ENCODE assay signal across 9 cellular contexts in genomic region chr18:8603663-8604520, GRCh38. TPM values are rescaled to one million over a fixed set of nuclear protein-coding genes. Genes with fewer than 3 reads are reported as not detected.
DNase-seq lines count a peak whose midpoint lies in the region; ATAC-seq, FAIRE-seq and TF ChIP-seq lines count a peak whose summit lies in the region.
"Had no signal": no experiment of that assay in that cellular context is flagged by ENCODE, and none has a peak within 500 bp of the region (broad histone marks: within the 10 kb centered on the region; RNA-seq: fewer than 3 reads in every experiment).

No MANE protein-coding gene starts in this region.

- no peaks in the 10 kb centered on the region for H4K20me1 ChIP-seq in GM12878 (ENCODE audit: control insufficient read depth, insufficient read depth)

- no peaks in the 10 kb centered on the region for H3K36me3 Mint-ChIP-seq in activated naive CD4-positive, alpha-beta T cell treated with anti-CD3 and anti-CD28 coated beads, Interleukin-2, amount 10 ng/mL, durations not matched to agents 7 days and 5 days

- RAD21 ChIA-PET in GM12878 (lab: Charles Lee; ENCODE audit: unreplicated experiment), result interaction anchor here (0.8 to 2.3 kb wide), 6 partner anchors 10 to 463 kb away, joined by 3 to 8 read pairs (median 3); no protein-coding TSS in a partner anchor

- ATAC-seq in GM12878 (peak; percentile 11; the same call in 2 of the 3 replicates), thoracic aorta (ENCODE audit: insufficient number of reproducible peaks, low FRiP score, low read depth) (no peak)

- intact Hi-C loops in GM12878 (cut with micrococcal nuclease; ENCODE audit: unreplicated experiment), result loop anchor here (10.0 kb wide), 1 partner anchor 541 kb away; no protein-coding TSS in a partner anchor

- BruUV-seq in GM12878 (replicated peaks; lab: Mats Ljungman, UMichigan), result no TSS peak

- H3K79me2 ChIP-seq in GM12878 (ENCODE audit: control insufficient read depth, insufficient read depth, low read length), result no peaks in the 10 kb centered on the region

- peak overlapping the region; percentile 76 for H3K9ac ChIP-seq in GM12878 (ENCODE audit: control insufficient read depth, insufficient read depth, low read length)

- in situ Hi-C loops in GM12878 (cut with MboI), result loop anchor here (10.0 to 25.0 kb wide), 2 partner anchors 649 to 1308 kb away; partner anchors contain the start of gene VAPA

- H3K27ac ChIP-seq in GM12878 (ENCODE audit: control insufficient read depth, insufficient read depth) (peak overlapping the region; percentile 92), thoracic aorta (no peak overlapping the region)
- H3K27ac ChIP-seq: neutrophil had no signal

- peak overlapping the region; percentile 96 for H3K4me2 ChIP-seq in GM12878 (ENCODE audit: control insufficient read depth, insufficient read depth)

- TF ChIP-seq CTCF in GM12878 (IDR thresholded peaks at IDR 0.05 in 2 of 3, conservative IDR thresholded peaks at IDR 0.05 in 1 of 3; ENCODE audit: control insufficient read depth in 2 of 3, extremely low read depth in 1 of 3, insufficient read depth in 1 of 3, low read depth in 3 of 3, low read length in 3 of 3) (no peak), thoracic aorta (IDR thresholded peaks at IDR 0.05) (no peak)

- H3K4me1 Mint-ChIP-seq in activated naive CD4-positive, alpha-beta T cell treated with anti-CD3 and anti-CD28 coated beads, Interleukin-2, amount 10 ng/mL, durations not matched to agents 7 days and 5 days, result peaks cover 23% of the 10 kb centered on the region

- peak overlapping the region; percentile 33 for H3K4me3 Mint-ChIP-seq in activated naive CD4-positive, alpha-beta T cell treated with anti-CD3 and anti-CD28 coated beads, Interleukin-2, amount 10 ng/mL, durations not matched to agents 7 days and 5 days

- TF ChIP-seq RAD21 in GM12878 (IDR thresholded peaks at IDR 0.05; ENCODE audit: insufficient read depth, low read depth, low read length), result no peak

- no peak for FAIRE-seq in GM12878 (lab: Jason Lieb, UNC)

- WGBS in GM12878 (ENCODE audit: insufficient coverage, insufficient replicate concordance, low lambda C conversion rate, missing lambda C conversion rate), result under 1% methylated on average over 14 of the region's 14 CpGs

- no peaks in the 10 kb centered on the region for H3K36me3 ChIP-seq in GM12878 (ENCODE audit: control insufficient read depth in 2 of 2, insufficient read depth in 2 of 2, low read length in 1 of 2)
- no peaks in the 10 kb centered on the region for H3K36me3 ChIP-seq in thoracic aorta
- no peaks in the 10 kb centered on the region for H3K36me3 ChIP-seq in MG63
- H3K36me3 ChIP-seq: neutrophil had no signal

- peak overlapping the region; percentile 12 for H3K27ac Mint-ChIP-seq in activated naive CD4-positive, alpha-beta T cell treated with anti-CD3 and anti-CD28 coated beads, Interleukin-2, amount 10 ng/mL, durations not matched to agents 7 days and 5 days

- H3K9me3 Mint-ChIP-seq in activated naive CD4-positive, alpha-beta T cell treated with anti-CD3 and anti-CD28 coated beads, Interleukin-2, amount 10 ng/mL, durations not matched to agents 7 days and 5 days, result no peaks in the 10 kb centered on the region

- TF ChIP-seq POLR2A in GM12878 (IDR thresholded peaks at IDR 0.05; ENCODE audit: low read depth, low read length), result no peak

- TF ChIP-seq EP300 in GM12878 (IDR thresholded peaks at IDR 0.05; ENCODE audit: borderline replicate concordance in 1 of 2, control insufficient read depth in 1 of 2, low read depth in 2 of 2, low read length in 2 of 2), result 0 out of 4 replicates have a peak, but pooled peaks have one; percentile 13 to 17

- H3K4me3 ChIP-seq in GM12878 (peak overlapping the region; percentile 63), thoracic aorta (peak overlapping the region; percentile 16), MG63 (no peak overlapping the region)

- H3K27me3 ChIP-seq in GM12878 (replicated peaks in 1 of 2; ENCODE audit: control insufficient read depth in 2 of 2, insufficient read depth in 2 of 2, low read length in 1 of 2) (no peaks in the 10 kb centered on the region), thoracic aorta (replicated peaks; ENCODE audit: insufficient read depth) (no peaks in the 10 kb centered on the region), MG63 (no peaks in the 10 kb centered on the region)

- SMC1A ChIA-PET in GM12878 (lab: Charles Lee; ENCODE audit: uncharacterized antibody, unreplicated experiment), result interaction anchor here (0.6 to 2.2 kb wide), 13 partner anchors 9 to 1876 kb away, joined by 3 to 10 read pairs (median 3); no protein-coding TSS in a partner anchor

- DNase-seq in activated naive CD4-positive, alpha-beta T cell treated with anti-CD3 and anti-CD28 coated beads, Interleukin-2, amount 10 ng/mL, durations not matched to agents 7 days and 5 days, result no peak
- no peak for DNase-seq in activated naive CD4-positive, alpha-beta T cell treated with anti-CD3 and anti-CD28 coated beads, Interleukin-2, amount 50 U/mL, for 16 hours
- DNase-seq in NAMALWA (ENCODE audit: low spot score), result peak; percentile 60
- peak; percentile 49 for DNase-seq in GM12878 (ENCODE audit: low read depth, low spot score)
- no peak for DNase-seq in thoracic aorta (ENCODE audit: low spot score)
- no peak for DNase-seq in GOT3 (lab: John Stamatoyannopoulos, UW)
- no peak for DNase-seq in MG63
- DNase-seq in NCI-H1436 treated with DMSO at 0.1 percent for 48 hours (lab: John Stamatoyannopoulos, UW), result no peak

- H3K27me3 Mint-ChIP-seq in activated naive CD4-positive, alpha-beta T cell treated with anti-CD3 and anti-CD28 coated beads, Interleukin-2, amount 10 ng/mL, durations not matched to agents 7 days and 5 days, result peaks cover 33% of the 10 kb centered on the region

- CTCF ChIA-PET in activated naive CD4-positive, alpha-beta T cell treated with anti-CD3 and anti-CD28 coated beads, Interleukin-2, amount 10 ng/mL, durations not matched to agents 7 days and 5 days (lab: Charles Lee), result interaction anchor here (1.4 kb wide), 1 partner anchor 126 kb away, joined by 3 read pairs; no protein-coding TSS in a partner anchor
- CTCF ChIA-PET in GM12878 (lab: Yijun Ruan, JAX), result interaction anchor here (0.9 to 1.8 kb wide), 4 partner anchors 11 to 72 kb away, joined by 3 to 7 read pairs (median 4); no protein-coding TSS in a partner anchor

- H2AFZ ChIP-seq in GM12878 (ENCODE audit: control insufficient read depth, low read depth, low read length), result peak overlapping the region; percentile 74

- H3K9me3 ChIP-seq in GM12878 (replicated peaks; ENCODE audit: control insufficient read depth, insufficient read depth, low read length), result no peaks in the 10 kb centered on the region
- no peaks in the 10 kb centered on the region for H3K9me3 ChIP-seq in thoracic aorta
- no peaks in the 10 kb centered on the region for H3K9me3 ChIP-seq in MG63
- H3K9me3 ChIP-seq: neutrophil had no signal

- H3K4me1 ChIP-seq in GM12878 (ENCODE audit: control insufficient read depth, insufficient read depth, low read length), result peaks cover 56% of the 10 kb centered on the region
- H3K4me1 ChIP-seq in thoracic aorta (ENCODE audit: control insufficient read depth in 1 of 2, low read depth in 2 of 2), result peaks cover 0 to 12% of the 10 kb centered on the region in 2 donors

- POLR2A ChIA-PET in GM12878 (lab: Charles Lee), result interaction anchor here (0.6 to 1.1 kb wide), 4 partner anchors 10 to 1263 kb away, joined by 3 to 6 read pairs (median 3); no protein-coding TSS in a partner anchor

TF ChIP-seq in GM12878, 131 proteins besides CTCF, POLR2A, EP300 and RAD21 (continues in another document):
- TF ChIP-seq CBX5 (IDR thresholded peaks at IDR 0.05; ENCODE audit: low read depth) (no peak), MXI1 (IDR thresholded peaks at IDR 0.05; ENCODE audit: low read depth, low read length) (0 out of 2 replicates have a peak, but pooled peaks have one; percentile 35), KDM1A (IDR thresholded peaks at IDR 0.05; ENCODE audit: borderline replicate concordance) (no peak), BACH1 (IDR thresholded peaks at IDR 0.05; ENCODE audit: borderline replicate concordance) (no peak), CBX3 (IDR thresholded peaks at IDR 0.05; ENCODE audit: borderline replicate concordance, low read depth) (no peak), LARP7 (IDR thresholded peaks at IDR 0.05) (no peak), RUNX3 (IDR thresholded peaks at IDR 0.05; ENCODE audit: low read length) (peak; percentile 23; the same call in 1 of the 2 replicates), EED (IDR thresholded peaks at IDR 0.05; ENCODE audit: low read depth) (peak; percentile 64; the same call in 1 of the 2 replicates)
- TF ChIP-seq, protein P1, sequence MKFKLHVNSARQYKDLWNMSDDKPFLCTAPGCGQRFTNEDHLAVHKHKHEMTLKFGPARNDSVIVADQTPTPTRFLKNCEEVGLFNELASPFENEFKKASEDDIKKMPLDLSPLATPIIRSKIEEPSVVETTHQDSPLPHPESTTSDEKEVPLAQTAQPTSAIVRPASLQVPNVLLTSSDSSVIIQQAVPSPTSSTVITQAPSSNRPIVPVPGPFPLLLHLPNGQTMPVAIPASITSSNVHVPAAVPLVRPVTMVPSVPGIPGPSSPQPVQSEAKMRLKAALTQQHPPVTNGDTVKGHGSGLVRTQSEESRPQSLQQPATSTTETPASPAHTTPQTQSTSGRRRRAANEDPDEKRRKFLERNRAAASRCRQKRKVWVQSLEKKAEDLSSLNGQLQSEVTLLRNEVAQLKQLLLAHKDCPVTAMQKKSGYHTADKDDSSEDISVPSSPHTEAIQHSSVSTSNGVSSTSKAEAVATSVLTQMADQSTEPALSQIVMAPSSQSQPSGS (IDR thresholded peaks at IDR 0.05; ENCODE audit: low read length), result no peak

RNA-seq across cellular contexts. Expression of gene RAB12, which starts 5.3 kb away (rescaled TPM):
- total RNA-seq in GM12878 (2013; cell fraction: nucleolus; rRNA removed), result 150 and 166 TPM in 2 replicates
- 16.9 and 20.1 TPM in 2 replicates for total RNA-seq in GM12878 (2014; rRNA removed)
- 18.5 and 19.5 TPM in 2 replicates for total RNA-seq in GM12878 (2014; rRNA removed; fragmentation: Illumina TruSeq; extraction: Trizol)
- 13.0 and 13.5 TPM in 2 replicates for total RNA-seq in GM12878 (2021)
- polyA plus RNA-seq in GM12878 (2011; ENCODE audit: low read depth), result 8.8 TPM
- 29.8 and 52.8 TPM in 2 replicates for polyA plus RNA-seq in GM12878 (2011; rRNA removed)
- 5.7 and 7.9 TPM in 2 replicates for polyA plus RNA-seq in GM12878 (2011; cell fraction: cytosol; rRNA removed)
- 64.4 and 67.3 TPM in 2 replicates for polyA plus RNA-seq in GM12878 (2011; cell fraction: nucleus; rRNA removed)
- polyA plus RNA-seq in GM12878 (2012), result 15.3 and 18.3 TPM in 2 replicates
- polyA plus RNA-seq in GM12878 (2014; fragmentation: Illumina TruSeq; extraction: Trizol), result 17.2 and 23.9 TPM in 2 replicates
- polyA plus RNA-seq in GM12878 (2014; fragmentation: Nextera tagmentation; extraction: Ambion mirVana), result 1 to 10 TPM in 1 of 2 experiments, under 1 TPM in 1; 0.72 to 1.5 TPM
- polyA plus RNA-seq in GM12878 (2014; rRNA removed), result 12.9 and 15.0 TPM in 2 replicates
- polyA plus RNA-seq in GM12878 (2016; fragmentation: Nextera tagmentation; extraction: Ambion mirVana), result 1 to 10 TPM in 1 of 2 experiments, under 1 TPM in 1; 0.71 to 2.4 TPM
- 14.5 and 18.9 TPM in 2 replicates for polyA minus RNA-seq in GM12878 (2011; rRNA and poly(A)+ RNA removed)
- polyA minus RNA-seq in GM12878 (2011; cell fraction: cytosol; rRNA and poly(A)+ RNA removed), result 6.3 and 7.4 TPM in 2 replicates
- polyA minus RNA-seq in GM12878 (2011; cell fraction: nucleus; rRNA and poly(A)+ RNA removed), result 24.9 and 26.2 TPM in 2 replicates
- 10 to 100 TPM; 40.1 to 55.0 TPM for total RNA-seq in thoracic aorta
- total RNA-seq in MG63 (2014; rRNA removed; shearing (Covaris generic); ENCODE audit: low replicate concordance), result 79.5 and 111 TPM in 2 replicates

Comparison
In these comparisons a context has a peak if more than half of its experiments do, and no peak if none do; other contexts are left out.
1. DNase-seq: peak in NAMALWA (single experiment) and GM12878 (single experiment); none in activated naive CD4-positive, alpha-beta T cell treated with anti-CD3 and anti-CD28 coated beads, Interleukin-2, amount 10 ng/mL, durations not matched to agents 7 days and 5 days (single experiment), activated naive CD4-positive, alpha-beta T cell treated with anti-CD3 and anti-CD28 coated beads, Interleukin-2, amount 50 U/mL, for 16 hours (single experiment), thoracic aorta (single experiment), GOT3 (single experiment), MG63 (single experiment) and NCI-H1436 treated with DMSO at 0.1 percent for 48 hours (single experiment).